1 cellular context compared by ENCODE assay signal in the genomic region with DNA sequence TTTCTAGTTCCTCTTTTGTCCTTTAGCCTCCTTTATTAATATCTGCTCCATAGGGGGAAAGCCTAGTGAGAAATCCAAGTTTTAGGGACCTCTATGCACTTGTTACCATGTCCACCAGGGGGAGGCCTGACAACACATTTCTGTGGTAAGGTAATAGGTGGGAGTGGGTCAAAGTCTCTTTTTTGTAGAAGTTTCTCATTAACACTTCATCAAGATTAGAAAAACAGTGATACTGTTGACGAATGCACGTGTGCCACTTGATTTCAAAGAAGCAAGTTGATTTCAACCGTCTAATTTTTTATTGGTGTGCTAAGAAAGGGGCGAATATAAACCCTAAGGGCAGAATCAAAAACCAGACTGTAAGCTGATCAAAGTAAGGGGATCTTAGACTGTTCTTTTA.
A peak's percentile ranks its signal among the peaks of the same experiment; 100 is the strongest.
TF ChIP-seq lines count a peak whose summit lies in the region.

No MANE protein-coding gene starts in this region.

TF ChIP-seq in K562, 482 proteins besides CTCF, POLR2A, EP300 and RAD21 (continued from another document):
- TF ChIP-seq ARID2 (IDR thresholded peaks at IDR 0.05) (peak; percentile 75), HIVEP1 (CRISPR knock-in tag; IDR thresholded peaks at IDR 0.05) (no peak), THRA (IDR thresholded peaks at IDR 0.05) (no peak), ZNF778 (CRISPR knock-in tag; IDR thresholded peaks at IDR 0.05) (no peak), CC2D1A (IDR thresholded peaks at IDR 0.05) (peak; percentile 33; the same call in 1 of the 2 replicates), ATF4 (CRISPR knock-in tag; IDR thresholded peaks at IDR 0.05) (no peak), MCM5 (IDR thresholded peaks at IDR 0.05; ENCODE audit: low read depth) (no peak), ZNF384 (IDR thresholded peaks at IDR 0.05; ENCODE audit: low read depth, low read length) (no peak), ZKSCAN8 (CRISPR knock-in tag; IDR thresholded peaks at IDR 0.05) (no peak), RB1 (IDR thresholded peaks at IDR 0.05; ENCODE audit: low read depth) (peak; percentile 43; the same call in 1 of the 2 replicates), KLF16 (IDR thresholded peaks at IDR 0.05) (peak; percentile 60; the same call in 1 of the 2 replicates), TCF7L2 (IDR thresholded peaks at IDR 0.05; ENCODE audit: low read depth, low read length) (no peak), COPS2 (conservative IDR thresholded peaks at IDR 0.05) (no peak), HNRNPH1 (optimal IDR thresholded peaks at IDR 0.05; ENCODE audit: low read depth, low read length) (no peak), ZNF23 (CRISPR knock-in tag; IDR thresholded peaks at IDR 0.05) (no peak), WHSC1 (IDR thresholded peaks at IDR 0.05; ENCODE audit: low read length) (no peak), NCOA1 (IDR thresholded peaks at IDR 0.05; ENCODE audit: low read depth) (no peak), ZBTB1 (CRISPR knock-in tag; IDR thresholded peaks at IDR 0.05; ENCODE audit: borderline replicate concordance, low read depth) (no peak), KDM2B (CRISPR knock-in tag; IDR thresholded peaks at IDR 0.05) (no peak), CTBP1 (IDR thresholded peaks at IDR 0.05; ENCODE audit: borderline replicate concordance) (no peak), CBX3 (IDR thresholded peaks at IDR 0.05; ENCODE audit: borderline replicate concordance in 1 of 2, low read length in 2 of 2) (0 out of 3 replicates have a peak, but pooled peaks of 1 of the 2 experiments have one; percentile 52), MCM3 (IDR thresholded peaks at IDR 0.05) (no peak), USF1 (CRISPR knock-in tag; IDR thresholded peaks at IDR 0.05) (no peak), EWSR1 (IDR thresholded peaks at IDR 0.05; ENCODE audit: borderline replicate concordance, low read depth, partially characterized antibody) (no peak), SMC3 (conservative IDR thresholded peaks at IDR 0.05; ENCODE audit: insufficient read depth, low read depth, low read length) (peak; percentile 91), FOXM1 (IDR thresholded peaks at IDR 0.05; ENCODE audit: low read depth) (no peak), FOXM1 (CRISPR knock-in tag; IDR thresholded peaks at IDR 0.05; ENCODE audit: low read depth) (no peak), SRSF3 (IDR thresholded peaks at IDR 0.05; ENCODE audit: insufficient read depth, low read length) (no peak), NFATC3 (IDR thresholded peaks at IDR 0.05) (no peak), RCOR1 (IDR thresholded peaks at IDR 0.05; ENCODE audit: borderline replicate concordance in 1 of 2, low read depth in 2 of 2, low read length in 2 of 2) (0 out of 4 replicates have a peak, but pooled peaks of 1 of the 2 experiments have one; percentile 27), SMARCB1 (IDR thresholded peaks at IDR 0.05; ENCODE audit: insufficient read length, low read depth) (no peak), MEF2D (tag; conservative IDR thresholded peaks at IDR 0.05; ENCODE audit: low read depth) (no peak), OTX1 (CRISPR knock-in tag; IDR thresholded peaks at IDR 0.05) (no peak), CHD4 (IDR thresholded peaks at IDR 0.05; ENCODE audit: insufficient read depth, insufficient replicate concordance, low read depth, low read length, poor library complexity, severe bottlenecking) (no peak), HDGF (IDR thresholded peaks at IDR 0.05) (no peak), MEF2A (IDR thresholded peaks at IDR 0.05; ENCODE audit: control insufficient read depth, low read depth, low read length) (no peak), ZNF699 (CRISPR knock-in tag; IDR thresholded peaks at IDR 0.05; ENCODE audit: insufficient replicate concordance) (no peak), MAZ (CRISPR knock-in tag; conservative IDR thresholded peaks at IDR 0.05 in 1 of 2, IDR thresholded peaks at IDR 0.05 in 1 of 2) (0 out of 4 replicates have a peak, but pooled peaks of 1 of the 2 experiments have one; percentile 13), SOX6 (IDR thresholded peaks at IDR 0.05) (peak; percentile 38; the same call in 1 of the 2 replicates), SPI1 (IDR thresholded peaks at IDR 0.05; ENCODE audit: borderline replicate concordance, low read depth, low read length) (0 out of 2 replicates have a peak, but pooled peaks have one; percentile 28), ILF3 (IDR thresholded peaks at IDR 0.05; ENCODE audit: borderline replicate concordance) (no peak), CREB3 (tag; conservative IDR thresholded peaks at IDR 0.05; ENCODE audit: low read depth) (no peak), FOXK2 (conservative IDR thresholded peaks at IDR 0.05 in 1 of 2, IDR thresholded peaks at IDR 0.05 in 1 of 2; ENCODE audit: low read depth in 2 of 2) (no peak), RBM25 (IDR thresholded peaks at IDR 0.05; ENCODE audit: low read depth, low read length, severe bottlenecking) (no peak)
- TF ChIP-seq, protein P1, sequence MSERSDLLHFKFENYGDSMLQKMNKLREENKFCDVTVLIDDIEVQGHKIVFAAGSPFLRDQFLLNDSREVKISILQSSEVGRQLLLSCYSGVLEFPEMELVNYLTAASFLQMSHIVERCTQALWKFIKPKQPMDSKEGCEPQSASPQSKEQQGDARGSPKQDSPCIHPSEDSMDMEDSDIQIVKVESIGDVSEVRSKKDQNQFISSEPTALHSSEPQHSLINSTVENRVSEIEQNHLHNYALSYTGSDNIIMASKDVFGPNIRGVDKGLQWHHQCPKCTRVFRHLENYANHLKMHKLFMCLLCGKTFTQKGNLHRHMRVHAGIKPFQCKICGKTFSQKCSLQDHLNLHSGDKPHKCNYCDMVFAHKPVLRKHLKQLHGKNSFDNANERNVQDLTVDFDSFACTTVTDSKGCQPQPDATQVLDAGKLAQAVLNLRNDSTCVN (CRISPR knock-in tag; IDR thresholded peaks at IDR 0.05), result no peak
- TF ChIP-seq, protein P2, sequence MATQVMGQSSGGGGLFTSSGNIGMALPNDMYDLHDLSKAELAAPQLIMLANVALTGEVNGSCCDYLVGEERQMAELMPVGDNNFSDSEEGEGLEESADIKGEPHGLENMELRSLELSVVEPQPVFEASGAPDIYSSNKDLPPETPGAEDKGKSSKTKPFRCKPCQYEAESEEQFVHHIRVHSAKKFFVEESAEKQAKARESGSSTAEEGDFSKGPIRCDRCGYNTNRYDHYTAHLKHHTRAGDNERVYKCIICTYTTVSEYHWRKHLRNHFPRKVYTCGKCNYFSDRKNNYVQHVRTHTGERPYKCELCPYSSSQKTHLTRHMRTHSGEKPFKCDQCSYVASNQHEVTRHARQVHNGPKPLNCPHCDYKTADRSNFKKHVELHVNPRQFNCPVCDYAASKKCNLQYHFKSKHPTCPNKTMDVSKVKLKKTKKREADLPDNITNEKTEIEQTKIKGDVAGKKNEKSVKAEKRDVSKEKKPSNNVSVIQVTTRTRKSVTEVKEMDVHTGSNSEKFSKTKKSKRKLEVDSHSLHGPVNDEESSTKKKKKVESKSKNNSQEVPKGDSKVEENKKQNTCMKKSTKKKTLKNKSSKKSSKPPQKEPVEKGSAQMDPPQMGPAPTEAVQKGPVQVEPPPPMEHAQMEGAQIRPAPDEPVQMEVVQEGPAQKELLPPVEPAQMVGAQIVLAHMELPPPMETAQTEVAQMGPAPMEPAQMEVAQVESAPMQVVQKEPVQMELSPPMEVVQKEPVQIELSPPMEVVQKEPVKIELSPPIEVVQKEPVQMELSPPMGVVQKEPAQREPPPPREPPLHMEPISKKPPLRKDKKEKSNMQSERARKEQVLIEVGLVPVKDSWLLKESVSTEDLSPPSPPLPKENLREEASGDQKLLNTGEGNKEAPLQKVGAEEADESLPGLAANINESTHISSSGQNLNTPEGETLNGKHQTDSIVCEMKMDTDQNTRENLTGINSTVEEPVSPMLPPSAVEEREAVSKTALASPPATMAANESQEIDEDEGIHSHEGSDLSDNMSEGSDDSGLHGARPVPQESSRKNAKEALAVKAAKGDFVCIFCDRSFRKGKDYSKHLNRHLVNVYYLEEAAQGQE (CRISPR knock-in tag; IDR thresholded peaks at IDR 0.05; ENCODE audit: low read depth), result no peak
- TF ChIP-seq, protein P3, sequence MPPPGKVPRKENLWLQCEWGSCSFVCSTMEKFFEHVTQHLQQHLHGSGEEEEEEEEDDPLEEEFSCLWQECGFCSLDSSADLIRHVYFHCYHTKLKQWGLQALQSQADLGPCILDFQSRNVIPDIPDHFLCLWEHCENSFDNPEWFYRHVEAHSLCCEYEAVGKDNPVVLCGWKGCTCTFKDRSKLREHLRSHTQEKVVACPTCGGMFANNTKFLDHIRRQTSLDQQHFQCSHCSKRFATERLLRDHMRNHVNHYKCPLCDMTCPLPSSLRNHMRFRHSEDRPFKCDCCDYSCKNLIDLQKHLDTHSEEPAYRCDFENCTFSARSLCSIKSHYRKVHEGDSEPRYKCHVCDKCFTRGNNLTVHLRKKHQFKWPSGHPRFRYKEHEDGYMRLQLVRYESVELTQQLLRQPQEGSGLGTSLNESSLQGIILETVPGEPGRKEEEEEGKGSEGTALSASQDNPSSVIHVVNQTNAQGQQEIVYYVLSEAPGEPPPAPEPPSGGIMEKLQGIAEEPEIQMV (tag; conservative IDR thresholded peaks at IDR 0.05; ENCODE audit: low read depth), result no peak
- TF ChIP-seq, protein P4, sequence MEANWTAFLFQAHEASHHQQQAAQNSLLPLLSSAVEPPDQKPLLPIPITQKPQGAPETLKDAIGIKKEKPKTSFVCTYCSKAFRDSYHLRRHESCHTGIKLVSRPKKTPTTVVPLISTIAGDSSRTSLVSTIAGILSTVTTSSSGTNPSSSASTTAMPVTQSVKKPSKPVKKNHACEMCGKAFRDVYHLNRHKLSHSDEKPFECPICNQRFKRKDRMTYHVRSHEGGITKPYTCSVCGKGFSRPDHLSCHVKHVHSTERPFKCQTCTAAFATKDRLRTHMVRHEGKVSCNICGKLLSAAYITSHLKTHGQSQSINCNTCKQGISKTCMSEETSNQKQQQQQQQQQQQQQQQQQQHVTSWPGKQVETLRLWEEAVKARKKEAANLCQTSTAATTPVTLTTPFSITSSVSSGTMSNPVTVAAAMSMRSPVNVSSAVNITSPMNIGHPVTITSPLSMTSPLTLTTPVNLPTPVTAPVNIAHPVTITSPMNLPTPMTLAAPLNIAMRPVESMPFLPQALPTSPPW (CRISPR knock-in tag; IDR thresholded peaks at IDR 0.05), result peak; percentile 24; the same call in 1 of the 2 replicates
- TF ChIP-seq, protein P5, sequence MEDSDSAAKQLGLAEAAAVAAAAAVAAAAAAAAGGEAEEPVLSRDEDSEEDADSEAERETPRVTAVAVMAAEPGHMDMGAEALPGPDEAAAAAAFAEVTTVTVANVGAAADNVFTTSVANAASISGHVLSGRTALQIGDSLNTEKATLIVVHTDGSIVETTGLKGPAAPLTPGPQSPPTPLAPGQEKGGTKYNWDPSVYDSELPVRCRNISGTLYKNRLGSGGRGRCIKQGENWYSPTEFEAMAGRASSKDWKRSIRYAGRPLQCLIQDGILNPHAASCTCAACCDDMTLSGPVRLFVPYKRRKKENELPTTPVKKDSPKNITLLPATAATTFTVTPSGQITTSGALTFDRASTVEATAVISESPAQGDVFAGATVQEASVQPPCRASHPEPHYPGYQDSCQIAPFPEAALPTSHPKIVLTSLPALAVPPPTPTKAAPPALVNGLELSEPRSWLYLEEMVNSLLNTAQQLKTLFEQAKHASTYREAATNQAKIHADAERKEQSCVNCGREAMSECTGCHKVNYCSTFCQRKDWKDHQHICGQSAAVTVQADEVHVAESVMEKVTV (CRISPR knock-in tag; IDR thresholded peaks at IDR 0.05), result peak; percentile 85
